In the genomic region with DNA sequence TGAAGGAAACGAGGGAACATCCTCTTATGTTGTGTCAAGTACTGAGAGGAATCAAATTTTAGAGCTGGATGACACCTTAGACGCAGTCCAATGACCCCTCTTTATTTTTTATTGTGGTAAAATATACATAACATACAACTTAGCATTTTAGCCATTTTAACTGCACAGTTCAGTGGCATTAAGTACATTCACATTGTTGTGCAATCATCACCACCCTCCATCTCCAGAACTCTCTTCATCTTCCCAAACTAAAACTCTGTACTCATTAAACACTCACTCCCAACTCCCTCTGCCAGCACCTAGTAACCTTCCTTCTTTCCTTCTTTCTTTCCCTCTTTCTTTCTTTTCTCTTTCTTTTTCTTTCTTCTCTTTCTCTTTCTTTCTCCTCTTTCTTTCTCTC, we compare ENCODE assay signal across 23 cellular contexts.
A peak's percentile ranks its signal among the peaks of the same experiment; 100 is the strongest.
DNase-seq lines count a peak whose midpoint lies in the region; ATAC-seq, FAIRE-seq and TF ChIP-seq lines count a peak whose summit lies in the region.
"Had no signal": no experiment of that assay in that cellular context is flagged by ENCODE, and none has a peak within 500 bp of the region (broad histone marks: within the 10 kb centered on the region; RNA-seq: fewer than 3 reads in every experiment).

No MANE protein-coding gene starts in this region.

- H3K27me3 ChIP-seq in RWPE2 (ENCODE audit: insufficient read depth, poor library complexity, severe bottlenecking) (no peaks in the 10 kb centered on the region), Karpas-422 (ENCODE audit: low read length) (no peaks in the 10 kb centered on the region)

- H3K36me3 ChIP-seq in HEK293 (ENCODE audit: control insufficient read depth in 2 of 2, insufficient read depth in 1 of 2, low read length in 2 of 2) (no peaks in the 10 kb centered on the region), RWPE2 (ENCODE audit: low read depth) (no peaks in the 10 kb centered on the region), Karpas-422 (ENCODE audit: insufficient read depth, low read length) (no peaks in the 10 kb centered on the region)

- TF ChIP-seq EP300 in A549 (IDR thresholded peaks at IDR 0.05), result no peak

- no peak overlapping the region for H3K27ac ChIP-seq in A549
- no peak overlapping the region for H3K27ac ChIP-seq in HEK293 (ENCODE audit: extremely low read depth, low read depth, low read length)
- no peak overlapping the region for H3K27ac ChIP-seq in RWPE2 (ENCODE audit: poor library complexity, severe bottlenecking)
- H3K27ac ChIP-seq in Karpas-422 (ENCODE audit: low read length), result no peak overlapping the region
- H3K27ac ChIP-seq: C4-2B, RWPE1 had no signal

- H3K4me1 ChIP-seq in A549 (no peaks in the 10 kb centered on the region), HEK293 (ENCODE audit: control insufficient read depth, insufficient read depth, low read length) (no peaks in the 10 kb centered on the region), RWPE2 (ENCODE audit: insufficient read depth, poor library complexity, severe bottlenecking) (no peaks in the 10 kb centered on the region), Karpas-422 (ENCODE audit: low read length) (no peaks in the 10 kb centered on the region)

- H3K79me2 ChIP-seq in Karpas-422 (ENCODE audit: low read length), result no peaks in the 10 kb centered on the region

- no peak overlapping the region for H3K4me2 ChIP-seq in A549
- H3K4me2 ChIP-seq in Karpas-422 (ENCODE audit: low read depth, low read length, poor library complexity, severe bottlenecking), result no peak overlapping the region

- no peak for FAIRE-seq in A549 (lab: Jason Lieb, UNC)
- FAIRE-seq: H54 had no signal

- DNase-seq in A549 (ENCODE audit: low read depth in 1 of 2, low spot score in 1 of 2) (no peak), RWPE2 (ENCODE audit: low spot score) (no peak), choroid plexus epithelial cell (ENCODE audit: low read depth) (peak; percentile 6), Karpas-422 (no peak), NCI-H524 treated with DMSO at 0.1 percent for 48 hours (lab: John Stamatoyannopoulos, UW) (no peak), ACHN (no peak)
- DNase-seq: DMS53; KG1; MV-4-11; NCI-H1105 treated with DMSO at 0.1 percent for 48 hours; NCI-H146; NCI-H1930; NCI-H2107; NCI-H526; NCI-H82; NK-92 treated with Interleukin-12 subunit alpha and Interleukin-12 subunit beta, amount 100 ng/mL, for 24 hours; SHP77 treated with DMSO at 0.1 percent for 48 hours had no signal

- TF ChIP-seq RAD21 in A549 (conservative IDR thresholded peaks at IDR 0.05 in 1 of 2, IDR thresholded peaks at IDR 0.05 in 1 of 2), result no peak

- TF ChIP-seq POLR2A in A549 (IDR thresholded peaks at IDR 0.05; ENCODE audit: low read length), result no peak

- POLR2A ChIA-PET in A549 (lab: Yijun Ruan, JAX), result no interaction called here
- POLR2A ChIA-PET in HEK293 (lab: Yijun Ruan, JAX), result no interaction called here

- H3K4me3 ChIP-seq in A549, result no peak overlapping the region
- no peak overlapping the region for H3K4me3 ChIP-seq in HEK293 (ENCODE audit: low read depth, low read length)
- H3K4me3 ChIP-seq in RWPE2 (ENCODE audit: severe bottlenecking), result no peak overlapping the region
- no peak overlapping the region for H3K4me3 ChIP-seq in choroid plexus epithelial cell (ENCODE audit: low read depth, low read length)
- no peak overlapping the region for H3K4me3 ChIP-seq in Karpas-422 (ENCODE audit: low read length)

- H2AFZ ChIP-seq in Karpas-422 (ENCODE audit: low read length), result no peak overlapping the region

- CTCF ChIA-PET in A549 (lab: Yijun Ruan, JAX), result no interaction called here
- CTCF ChIA-PET in HEK293 (lab: Yijun Ruan, JAX), result no interaction called here

- no peaks in the 10 kb centered on the region for H4K20me1 ChIP-seq in Karpas-422 (ENCODE audit: insufficient read depth, low read depth, low read length)

- 30% methylated on average over 2 of the region's 2 CpGs for WGBS in A549 (ENCODE audit: missing lambda C conversion rate)

- no peaks in the 10 kb centered on the region for H3K9me2 ChIP-seq in Karpas-422 (replicated peaks; ENCODE audit: insufficient read depth, low read length)

- in situ Hi-C loops in ACHN (cut with HindIII; ENCODE audit: low pct_ligation_motif_present, low pct_unique_long_range_greater_than_20kb, low sequenced_read_pairs), result no loop called here

- TF ChIP-seq CTCF in A549 (IDR thresholded peaks at IDR 0.05), result no peak
- TF ChIP-seq CTCF in HEK293 (tag by site-specific recombination; IDR thresholded peaks at IDR 0.05), result no peak
- TF ChIP-seq CTCF in RWPE2 (IDR thresholded peaks at IDR 0.05; ENCODE audit: poor library complexity, severe bottlenecking), result no peak
- no peak for TF ChIP-seq CTCF in choroid plexus epithelial cell (conservative IDR thresholded peaks at IDR 0.05; ENCODE audit: low read depth, low read length)

- ATAC-seq in A549 (no peak), RWPE2 (ENCODE audit: low read depth) (0 out of 3 replicates have a peak, but pooled peaks have one; percentile 10), GM21367 (IDR thresholded peaks at IDR 0.05; ENCODE audit: unreplicated experiment) (no peak)
- ATAC-seq: Panc1 had no signal

- H3K9ac ChIP-seq in Karpas-422 (ENCODE audit: low read length), result no peak overlapping the region

- H3K9me3 ChIP-seq in A549 (no peaks in the 10 kb centered on the region), HEK293 (ENCODE audit: control insufficient read depth, insufficient read depth, low read depth, low read length) (no peaks in the 10 kb centered on the region), RWPE2 (ENCODE audit: severe bottlenecking) (no peaks in the 10 kb centered on the region), Karpas-422 (ENCODE audit: low read length) (no peaks in the 10 kb centered on the region)

TF ChIP-seq in A549, 52 proteins besides CTCF, POLR2A, EP300 and RAD21:
- no peak for TF ChIP-seq JUNB (IDR thresholded peaks at IDR 0.05)
- peak; percentile 38 to 41; a peak in 3 of 4 replicates for TF ChIP-seq CEBPB (IDR thresholded peaks at IDR 0.05)

TF ChIP-seq in HEK293, 187 proteins besides CTCF, POLR2A, EP300 and RAD21:
- TF ChIP-seq FEZF1 (tag by site-specific recombination; IDR thresholded peaks at IDR 0.05), result 0 out of 2 replicates have a peak, but pooled peaks have one; percentile 8
- TF ChIP-seq ZNF266 (tag by site-specific recombination; IDR thresholded peaks at IDR 0.05; ENCODE audit: low read depth), result no peak
- TF ChIP-seq, protein P1, sequence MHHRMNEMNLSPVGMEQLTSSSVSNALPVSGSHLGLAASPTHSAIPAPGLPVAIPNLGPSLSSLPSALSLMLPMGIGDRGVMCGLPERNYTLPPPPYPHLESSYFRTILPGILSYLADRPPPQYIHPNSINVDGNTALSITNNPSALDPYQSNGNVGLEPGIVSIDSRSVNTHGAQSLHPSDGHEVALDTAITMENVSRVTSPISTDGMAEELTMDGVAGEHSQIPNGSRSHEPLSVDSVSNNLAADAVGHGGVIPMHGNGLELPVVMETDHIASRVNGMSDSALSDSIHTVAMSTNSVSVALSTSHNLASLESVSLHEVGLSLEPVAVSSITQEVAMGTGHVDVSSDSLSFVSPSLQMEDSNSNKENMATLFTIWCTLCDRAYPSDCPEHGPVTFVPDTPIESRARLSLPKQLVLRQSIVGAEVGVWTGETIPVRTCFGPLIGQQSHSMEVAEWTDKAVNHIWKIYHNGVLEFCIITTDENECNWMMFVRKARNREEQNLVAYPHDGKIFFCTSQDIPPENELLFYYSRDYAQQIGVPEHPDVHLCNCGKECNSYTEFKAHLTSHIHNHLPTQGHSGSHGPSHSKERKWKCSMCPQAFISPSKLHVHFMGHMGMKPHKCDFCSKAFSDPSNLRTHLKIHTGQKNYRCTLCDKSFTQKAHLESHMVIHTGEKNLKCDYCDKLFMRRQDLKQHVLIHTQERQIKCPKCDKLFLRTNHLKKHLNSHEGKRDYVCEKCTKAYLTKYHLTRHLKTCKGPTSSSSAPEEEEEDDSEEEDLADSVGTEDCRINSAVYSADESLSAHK (tag by site-specific recombination; IDR thresholded peaks at IDR 0.05), result no peak
- no peak for TF ChIP-seq KLF7 (tag by site-specific recombination; IDR thresholded peaks at IDR 0.05; ENCODE audit: borderline replicate concordance)
- no peak for TF ChIP-seq ZNF777 (tag by site-specific recombination; IDR thresholded peaks at IDR 0.05; ENCODE audit: borderline replicate concordance)
